In the genomic region with DNA sequence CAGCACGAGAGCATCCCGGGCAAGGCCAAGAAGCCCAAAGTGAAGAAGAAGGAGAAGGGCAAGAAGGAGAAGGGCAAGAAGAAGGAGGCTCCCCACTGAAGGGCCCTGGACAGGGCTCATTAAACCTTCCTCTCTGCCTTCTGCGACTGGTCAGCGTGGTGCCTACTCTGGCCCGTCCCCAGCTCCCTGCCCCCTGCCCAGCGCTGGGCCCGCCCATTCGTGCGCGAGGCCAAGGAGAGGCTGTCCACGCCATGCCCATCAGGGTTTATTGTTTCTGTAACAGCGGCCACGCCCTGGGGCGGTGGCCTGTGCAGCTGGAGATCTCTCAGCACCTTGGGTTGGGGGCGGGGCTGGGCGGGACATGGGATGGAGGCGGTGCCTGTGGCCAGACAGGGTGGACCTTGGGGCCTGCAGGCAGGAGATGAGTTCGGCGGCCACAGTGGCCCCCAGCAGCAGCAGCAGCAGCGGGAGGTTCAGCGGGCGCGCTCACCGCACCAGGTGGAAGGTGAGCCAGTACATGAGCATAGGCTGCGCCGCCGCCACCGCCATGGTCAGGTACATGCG, we compare ENCODE assay signal across 10 cellular contexts. TPM values are rescaled to one million over a fixed set of nuclear protein-coding genes. Genes with fewer than 3 reads are reported as not detected.
A peak's percentile ranks its signal among the peaks of the same experiment; 100 is the strongest.
DNase-seq lines count a peak whose midpoint lies in the region; FAIRE-seq and TF ChIP-seq lines count a peak whose summit lies in the region.
"Had no signal": no experiment of that assay in that cellular context is flagged by ENCODE, and none has a peak within 500 bp of the region (broad histone marks: within the 10 kb centered on the region; RNA-seq: fewer than 3 reads in every experiment).

No MANE protein-coding gene starts in this region.

- H3K23ac ChIP-seq in H1 (ENCODE audit: insufficient read length), result no peak overlapping the region

- no peaks in the 10 kb centered on the region for H3K9me3 ChIP-seq in H1 (ENCODE audit: insufficient read depth in 2 of 2, low read depth in 1 of 2, low read length in 1 of 2)
- no peaks in the 10 kb centered on the region for H3K9me3 ChIP-seq in mucosa of rectum (ENCODE audit: control insufficient read depth in 2 of 2, low read length in 2 of 2)
- H3K9me3 ChIP-seq: MG63 had no signal

- no peak for TF ChIP-seq EP300 in H1 (IDR thresholded peaks at IDR 0.05; ENCODE audit: borderline replicate concordance in 1 of 2, low read depth in 2 of 2, low read length in 2 of 2)

- H3K4me1 ChIP-seq in H1 (replicated peaks in 1 of 4; ENCODE audit: control insufficient read depth in 3 of 4, insufficient read depth in 4 of 4, low read length in 3 of 4) (peaks cover 2 to 14% (median 6%) of the 10 kb centered on the region in 4 experiments; a peak in 6 of 7 replicates), mucosa of rectum (ENCODE audit: control insufficient read depth in 2 of 2, insufficient read depth in 2 of 2, low read length in 2 of 2) (peaks cover 6 to 22% of the 10 kb centered on the region in 2 donors)

- no peak for TF ChIP-seq RAD21 in H1 (IDR thresholded peaks at IDR 0.05 in 1 of 2, conservative IDR thresholded peaks at IDR 0.05 in 1 of 2; ENCODE audit: low read depth in 2 of 2, low read length in 2 of 2)

- H3K36me3 ChIP-seq in H1 (ENCODE audit: control insufficient read depth in 2 of 4, insufficient read depth in 4 of 4, low read length in 3 of 4), result peaks cover 0 to 18% (median 9%) of the 10 kb centered on the region in 4 experiments; a peak in 5 of 8 replicates
- peaks cover 10 to 20% of the 10 kb centered on the region in 2 donors for H3K36me3 ChIP-seq in mucosa of rectum (ENCODE audit: control insufficient read depth in 2 of 2, insufficient read depth in 2 of 2, low read length in 2 of 2)

- POLR2A ChIA-PET in H1 (lab: Charles Lee; ENCODE audit: partially characterized antibody), result interaction anchor here (0.6 to 5.0 kb wide), 14 partner anchors 9 to 96 kb away, joined by 3 to 34 read pairs (median 4); a partner anchor contains a TSS

- H2AFZ ChIP-seq in H1 (ENCODE audit: low read length), result no peak overlapping the region

- no peak overlapping the region for H2BK15ac ChIP-seq in H1 (ENCODE audit: low read length)

- H2BK120ac ChIP-seq in H1 (replicated peaks; ENCODE audit: low read depth, low read length), result no peak overlapping the region

- H3K4me3 ChIP-seq in H1 (ENCODE audit: extremely low read depth in 1 of 4, insufficient read depth in 2 of 4, low read depth in 3 of 4, low read length in 4 of 4) (peak overlapping the region; percentile 29 to 59 (median 50)), mucosa of rectum (ENCODE audit: low read length in 2 of 2) (peak overlapping the region; percentile 72 to 80)
- H3K4me3 ChIP-seq: MG63 had no signal

- WGBS in H1 (ENCODE audit: extremely low coverage in 1 of 2, insufficient coverage in 1 of 2, insufficient read length in 1 of 2, insufficient replicate concordance in 2 of 2, low coverage in 1 of 2, low lambda C conversion rate in 2 of 2, missing lambda C conversion rate in 1 of 2), 2 experiments, result 8% methylated on average over 18 of the region's 29 CpGs; no CpG with 5 or more reads in 1 of the 2 experiments

- peak; percentile 88 for DNase-seq in COR-L47 (lab: John Stamatoyannopoulos, UW)
- peak; percentile 100 for DNase-seq in NCI-H2227 (lab: John Stamatoyannopoulos, UW; ENCODE audit: unreplicated experiment)
- DNase-seq in H1 (ENCODE audit: low read depth in 1 of 2, low spot score in 2 of 2), result peak; percentile 83 to 85
- DNase-seq in Kasumi-1 (lab: John Stamatoyannopoulos, UW), result no peak
- no peak for DNase-seq in NCI-H1694 treated with DMSO at 0.1 percent for 48 hours (lab: John Stamatoyannopoulos, UW)
- DNase-seq in NCI-H2107 treated with DMSO at 0.1 percent for 48 hours (lab: John Stamatoyannopoulos, UW; ENCODE audit: unreplicated experiment), result no peak
- DNase-seq in activated CD8-positive, alpha-beta memory T cell treated with anti-CD3 and anti-CD28 coated beads for 24 hours, result no peak
- DNase-seq: CD8-positive, alpha-beta memory T cell; MG63 had no signal

- no peak overlapping the region for H4K5ac ChIP-seq in H1 (ENCODE audit: insufficient read length, low read depth, low read length)

- TF ChIP-seq CTCF in H1 (IDR thresholded peaks at IDR 0.05; ENCODE audit: control extremely low read depth in 1 of 3, insufficient read depth in 1 of 3, low read depth in 1 of 3, low read length in 3 of 3), result no peak

- CTCF ChIA-PET in H1 (lab: Charles Lee; ENCODE audit: partially characterized antibody), result interaction anchor here (1.2 to 2.8 kb wide), 7 partner anchors 8 to 170 kb away, joined by 3 to 13 read pairs (median 4); a partner anchor contains a TSS

- H3K4ac ChIP-seq in H1 (replicated peaks; ENCODE audit: insufficient read length, low read depth, low read length), result no peak overlapping the region

- no peak overlapping the region for H2AK5ac ChIP-seq in H1 (ENCODE audit: low read depth, low read length)

- no peaks in the 10 kb centered on the region; the same call in 1 of the 2 replicates for H3K79me1 ChIP-seq in H1 (ENCODE audit: low read depth, low read length)

- peak overlapping the region; percentile 77; the same call in 1 of the 2 replicates for H2BK12ac ChIP-seq in H1 (ENCODE audit: low read depth, low read length)

- H3K18ac ChIP-seq in H1 (ENCODE audit: extremely low read depth, low read length), result peak overlapping the region; percentile 34; the same call in 1 of the 2 replicates

- H2BK20ac ChIP-seq in H1 (ENCODE audit: low read length), result no peak overlapping the region

- H4K8ac ChIP-seq in H1 (ENCODE audit: extremely low read depth, insufficient read depth, low read length), result peak overlapping the region; percentile 81

- H3K9ac ChIP-seq in H1 (replicated peaks in 1 of 4; ENCODE audit: extremely low read depth in 1 of 4, low read depth in 3 of 4, low read length in 3 of 4), result peak overlapping the region in 1 of 4 experiments; percentile 33; a peak in 2 of 7 replicates
- peak overlapping the region; percentile 76 to 99 for H3K9ac ChIP-seq in mucosa of rectum (ENCODE audit: low read depth in 1 of 2, low read length in 2 of 2)

- TF ChIP-seq POLR2A in H1 (IDR thresholded peaks at IDR 0.05; ENCODE audit: control extremely low read depth in 1 of 2, low read depth in 2 of 2, low read length in 2 of 2), result no peak

- no peaks in the 10 kb centered on the region for H3K79me2 ChIP-seq in H1 (ENCODE audit: control insufficient read depth in 1 of 2, insufficient read depth in 2 of 2, low read length in 2 of 2)

- peak overlapping the region; percentile 82 to 90 for H3K4me2 ChIP-seq in H1 (ENCODE audit: insufficient read depth in 1 of 2, low read depth in 2 of 2, low read length in 2 of 2)

- H3K14ac ChIP-seq in H1 (ENCODE audit: insufficient read length), result no peak overlapping the region

- peaks cover 4 to 14% of the 10 kb centered on the region in 2 experiments for H4K20me1 ChIP-seq in H1 (replicated peaks in 1 of 2; ENCODE audit: control insufficient read depth in 1 of 2, insufficient read depth in 2 of 2, low read length in 2 of 2)

- H3K56ac ChIP-seq in H1 (replicated peaks; ENCODE audit: insufficient read length, low read depth, low read length), result no peak overlapping the region

- FAIRE-seq in H1 (lab: Jason Lieb, UNC), result no peak

- peak overlapping the region; percentile 90 for H2BK5ac ChIP-seq in H1 (ENCODE audit: low read depth, low read length)

- H4K91ac ChIP-seq in H1 (replicated peaks; ENCODE audit: insufficient read length, low read length), result peak overlapping the region; percentile 68

- H3K27me3 ChIP-seq in H1 (replicated peaks in 1 of 4; ENCODE audit: control insufficient read depth in 3 of 4, extremely low read depth in 1 of 4, insufficient read depth in 3 of 4, low read length in 3 of 4), result no peaks in the 10 kb centered on the region; a peak in 2 of 7 replicates
- H3K27me3 ChIP-seq in mucosa of rectum (ENCODE audit: control insufficient read depth in 2 of 2, insufficient read depth in 2 of 2, low read length in 2 of 2), result no peaks in the 10 kb centered on the region
- H3K27me3 ChIP-seq: MG63 had no signal

- H3K23me2 ChIP-seq in H1 (ENCODE audit: low read depth, low read length), result peaks cover 8% of the 10 kb centered on the region; the same call in 1 of the 2 replicates

- 0 out of 2 replicates have a peak overlapping the region, but pooled peaks have one; percentile 37 for H3K27ac ChIP-seq in H1 (ENCODE audit: low read depth, low read length)
- H3K27ac ChIP-seq in mucosa of rectum (ENCODE audit: low read depth in 2 of 2, low read length in 2 of 2), result peak overlapping the region; percentile 98

RNA-seq across cellular contexts. Expression of a gene that starts 0.9 kb away (rescaled TPM):
- 4.4 and 6.0 TPM in 2 replicates for total RNA-seq in H1 (2021; fragmentation: NEBNext Ultra II Directional; extraction: Animal tissue kit (Norgen Biotek cat#: 25700))
- polyA plus RNA-seq in H1 (2011; rRNA removed), result 36.0 and 44.3 TPM in 2 replicates
- 32.9 TPM for polyA plus RNA-seq in H1 (2011; cell fraction: cytosol; rRNA removed)
- 24.1 TPM for polyA plus RNA-seq in H1 (2011; cell fraction: nucleus; rRNA removed)
- 11.6 to 31.5 TPM (median 25.3 TPM) in 4 replicates for polyA plus RNA-seq in H1 (2012, experiment 1 of 2)
- polyA plus RNA-seq in H1 (2012, experiment 2 of 2), result 16.5 TPM
- 14.7 TPM for polyA plus RNA-seq in H1 (2013, experiment 1 of 2)
- polyA plus RNA-seq in H1 (2013, experiment 2 of 2), result 15.8 TPM
- 0.82 and 2.2 TPM in 2 replicates for polyA minus RNA-seq in H1 (2011; rRNA and poly(A)+ RNA removed)
- 4.8 TPM for polyA minus RNA-seq in H1 (2011; cell fraction: cytosol; rRNA and poly(A)+ RNA removed)
- polyA minus RNA-seq in H1 (2011; cell fraction: nucleus; rRNA and poly(A)+ RNA removed), result 7.6 TPM
- total RNA-seq: CD8-positive, alpha-beta memory T cell had no signal

RNA-seq across cellular contexts. Expression of a gene that starts 10.8 kb away (rescaled TPM):
- 89.6 and 94.3 TPM in 2 replicates for total RNA-seq in H1 (2021; fragmentation: NEBNext Ultra II Directional; extraction: Animal tissue kit (Norgen Biotek cat#: 25700))
- polyA plus RNA-seq in H1 (2011; rRNA removed), result 305 and 441 TPM in 2 replicates
- 247 TPM for polyA plus RNA-seq in H1 (2011; cell fraction: cytosol; rRNA removed)
- 210 TPM for polyA plus RNA-seq in H1 (2011; cell fraction: nucleus; rRNA removed)
- 79.2 to 125 TPM (median 115 TPM) in 4 replicates for polyA plus RNA-seq in H1 (2012, experiment 1 of 2)
- polyA plus RNA-seq in H1 (2012, experiment 2 of 2), result 162 TPM
- polyA plus RNA-seq in H1 (2013, experiment 1 of 2), result 131 TPM
- 143 TPM for polyA plus RNA-seq in H1 (2013, experiment 2 of 2)
- polyA minus RNA-seq in H1 (2011; rRNA and poly(A)+ RNA removed), result 72.3 and 89.1 TPM in 2 replicates
- polyA minus RNA-seq in H1 (2011; cell fraction: cytosol; rRNA and poly(A)+ RNA removed), result 69.9 TPM
- 41.8 TPM for polyA minus RNA-seq in H1 (2011; cell fraction: nucleus; rRNA and poly(A)+ RNA removed)

RNA-seq across cellular contexts. Expression of a gene that starts 14.7 kb away (rescaled TPM):
- total RNA-seq in H1 (2021; fragmentation: NEBNext Ultra II Directional; extraction: Animal tissue kit (Norgen Biotek cat#: 25700)), result 13.3 and 14.1 TPM in 2 replicates
- polyA plus RNA-seq in H1 (2011; rRNA removed), result 10.6 TPM in 2 replicates
- polyA plus RNA-seq in H1 (2011; cell fraction: cytosol; rRNA removed), result 10.2 TPM
- 16.6 TPM for polyA plus RNA-seq in H1 (2011; cell fraction: nucleus; rRNA removed)
- 12.4 to 15.5 TPM (median 13.6 TPM) in 4 replicates for polyA plus RNA-seq in H1 (2012, experiment 1 of 2)
- polyA plus RNA-seq in H1 (2012, experiment 2 of 2), result 6.3 TPM
- polyA plus RNA-seq in H1 (2013, experiment 1 of 2), result 17.4 TPM
- polyA plus RNA-seq in H1 (2013, experiment 2 of 2), result 18.2 TPM
- polyA minus RNA-seq in H1 (2011; rRNA and poly(A)+ RNA removed), result 7.4 and 8.1 TPM in 2 replicates
- 6.5 TPM for polyA minus RNA-seq in H1 (2011; cell fraction: cytosol; rRNA and poly(A)+ RNA removed)
- 11.0 TPM for polyA minus RNA-seq in H1 (2011; cell fraction: nucleus; rRNA and poly(A)+ RNA removed)

RNA-seq across cellular contexts. Expression of a gene that starts 30.7 kb away (rescaled TPM):
- total RNA-seq in H1 (2021; fragmentation: NEBNext Ultra II Directional; extraction: Animal tissue kit (Norgen Biotek cat#: 25700)), result 2.8 and 3.1 TPM in 2 replicates
- polyA plus RNA-seq in H1 (2011; rRNA removed), result 1.4 and 2.6 TPM in 2 replicates
- polyA plus RNA-seq in H1 (2011; cell fraction: cytosol; rRNA removed), result 1.9 TPM
- 5.8 TPM for polyA plus RNA-seq in H1 (2011; cell fraction: nucleus; rRNA removed)
- 0.83 to 2.1 TPM (median 1.4 TPM) in 4 replicates for polyA plus RNA-seq in H1 (2012, experiment 1 of 2)
- polyA plus RNA-seq in H1 (2012, experiment 2 of 2), result 0.98 TPM
- 0.79 TPM for polyA plus RNA-seq in H1 (2013, experiment 1 of 2)
- polyA plus RNA-seq in H1 (2013, experiment 2 of 2), result 0.68 TPM
- 3.8 and 4.3 TPM in 2 replicates for polyA minus RNA-seq in H1 (2011; rRNA and poly(A)+ RNA removed)
- polyA minus RNA-seq in H1 (2011; cell fraction: cytosol; rRNA and poly(A)+ RNA removed), result 1.5 TPM
- polyA minus RNA-seq in H1 (2011; cell fraction: nucleus; rRNA and poly(A)+ RNA removed), result 8.6 TPM

RNA-seq across cellular contexts. Expression of a gene that starts 40.6 kb away (rescaled TPM):
- 296 and 303 TPM in 2 replicates for total RNA-seq in H1 (2021; fragmentation: NEBNext Ultra II Directional; extraction: Animal tissue kit (Norgen Biotek cat#: 25700))
- 294 and 376 TPM in 2 replicates for polyA plus RNA-seq in H1 (2011; rRNA removed)
- polyA plus RNA-seq in H1 (2011; cell fraction: cytosol; rRNA removed), result 293 TPM
- 296 TPM for polyA plus RNA-seq in H1 (2011; cell fraction: nucleus; rRNA removed)
- polyA plus RNA-seq in H1 (2012, experiment 1 of 2), result 239 to 303 TPM (median 281 TPM) in 4 replicates
- 299 TPM for polyA plus RNA-seq in H1 (2012, experiment 2 of 2)
- 265 TPM for polyA plus RNA-seq in H1 (2013, experiment 1 of 2)
- 292 TPM for polyA plus RNA-seq in H1 (2013, experiment 2 of 2)
- 139 and 147 TPM in 2 replicates for polyA minus RNA-seq in H1 (2011; rRNA and poly(A)+ RNA removed)
- polyA minus RNA-seq in H1 (2011; cell fraction: cytosol; rRNA and poly(A)+ RNA removed), result 139 TPM
- 76.6 TPM for polyA minus RNA-seq in H1 (2011; cell fraction: nucleus; rRNA and poly(A)+ RNA removed)

Comparison
In these comparisons a context has a peak if more than half of its experiments do, and no peak if none do; other contexts are left out.
1. DNase-seq: peak in COR-L47 (single experiment), NCI-H2227 (single experiment) and H1 (2 of 2); none in Kasumi-1 (0 of 2), NCI-H1694 treated with DMSO at 0.1 percent for 48 hours (single experiment), NCI-H2107 treated with DMSO at 0.1 percent for 48 hours (single experiment) and activated CD8-positive, alpha-beta memory T cell treated with anti-CD3 and anti-CD28 coated beads for 24 hours (single experiment).